In the genomic region with DNA sequence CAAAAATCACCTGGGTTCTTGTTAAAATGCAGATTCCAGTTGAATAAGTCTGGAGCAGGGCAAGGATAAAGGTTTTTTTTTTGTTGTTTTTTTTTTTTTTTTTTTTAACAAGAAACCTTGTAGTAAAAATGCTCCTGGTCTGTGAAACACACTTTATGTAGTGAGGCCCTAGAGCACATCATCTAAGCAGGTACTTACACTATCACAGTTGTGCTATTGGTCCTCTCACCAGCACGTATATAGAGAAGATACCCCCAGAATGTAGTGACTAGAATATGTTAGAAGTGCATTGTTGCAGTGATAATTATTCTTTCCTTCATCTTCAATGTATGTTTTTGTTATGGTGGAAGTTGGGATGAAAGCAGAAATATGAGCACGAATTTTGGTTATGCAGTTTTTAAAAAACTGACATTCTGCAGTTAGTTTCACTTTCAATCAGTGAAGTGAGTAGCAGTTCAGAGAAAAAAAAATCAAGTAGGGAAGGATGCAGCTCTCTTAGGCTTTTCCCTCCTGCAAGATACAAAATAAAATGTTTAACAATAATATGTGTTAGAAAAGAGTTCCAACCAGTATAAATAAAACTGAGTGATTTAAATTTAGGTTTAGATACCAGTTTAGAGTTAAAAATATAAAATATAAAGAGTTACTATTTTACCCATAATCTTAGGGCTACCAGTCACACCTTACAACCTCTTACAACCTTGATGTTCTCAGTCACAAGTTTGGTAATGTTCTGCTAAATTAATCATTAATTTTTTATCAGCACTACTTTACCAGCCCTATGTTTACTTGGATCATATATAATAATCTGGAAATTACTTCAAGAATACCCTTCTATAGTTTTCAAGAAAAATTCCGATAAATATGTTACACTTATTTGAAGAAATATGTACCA, we compare ENCODE assay signal across 14 cellular contexts. TPM values are rescaled to one million over a fixed set of nuclear protein-coding genes. Genes with fewer than 3 reads are reported as not detected.
DNase-seq lines count a peak whose midpoint lies in the region; ATAC-seq, FAIRE-seq and TF ChIP-seq lines count a peak whose summit lies in the region.
"Had no signal": no experiment of that assay in that cellular context is flagged by ENCODE, and none has a peak within 500 bp of the region (broad histone marks: within the 10 kb centered on the region; RNA-seq: fewer than 3 reads in every experiment).

No MANE protein-coding gene starts in this region.

- no peak for TF ChIP-seq CTCF in foreskin keratinocyte (conservative IDR thresholded peaks at IDR 0.05)
- TF ChIP-seq CTCF in vagina (IDR thresholded peaks at IDR 0.05) = no peak

- H3K4me1 ChIP-seq in Karpas-422 (ENCODE audit: low read length) = no peaks in the 10 kb centered on the region
- H3K4me1 ChIP-seq in muscle layer of duodenum (ENCODE audit: control insufficient read depth in 1 of 2, insufficient read depth in 2 of 2, low read length in 2 of 2) = peaks cover 0 to 11% of the 10 kb centered on the region in 2 donors
- no peaks in the 10 kb centered on the region for H3K4me1 ChIP-seq in foreskin keratinocyte
- H3K4me1 ChIP-seq in vagina = no peaks in the 10 kb centered on the region

- no peaks in the 10 kb centered on the region for H3K36me3 Mint-ChIP-seq in T-helper 1 cell treated with Interleukin-12 subunit alpha and Interleukin-12 subunit beta and Interleukin-4 antibody, amounts not matched to agents 30 μg/mL and 1 μg/mL, for 36 hours (ENCODE audit: low read depth)
- H3K36me3 Mint-ChIP-seq: stimulated activated effector memory CD8-positive, alpha-beta T cell treated with anti-CD3 and anti-CD28 coated beads, Interleukin-12 subunit alpha, Interleukin-12 subunit beta, amount 100 ng/mL, for 72 hours had no signal

- peaks cover 16% of the 10 kb centered on the region for H3K4me1 Mint-ChIP-seq in T-helper 1 cell treated with Interleukin-12 subunit alpha and Interleukin-12 subunit beta and Interleukin-4 antibody, amounts not matched to agents 30 μg/mL and 1 μg/mL, for 36 hours (ENCODE audit: low read depth)
- H3K4me1 Mint-ChIP-seq: stimulated activated effector memory CD8-positive, alpha-beta T cell treated with anti-CD3 and anti-CD28 coated beads, Interleukin-12 subunit alpha, Interleukin-12 subunit beta, amount 100 ng/mL, for 72 hours had no signal

- H3K27ac Mint-ChIP-seq in T-helper 1 cell treated with Interleukin-12 subunit alpha and Interleukin-12 subunit beta and Interleukin-4 antibody, amounts not matched to agents 30 μg/mL and 1 μg/mL, for 36 hours = no peak overlapping the region
- H3K27ac Mint-ChIP-seq: stimulated activated effector memory CD8-positive, alpha-beta T cell treated with anti-CD3 and anti-CD28 coated beads, Interleukin-12 subunit alpha, Interleukin-12 subunit beta, amount 100 ng/mL, for 72 hours had no signal

- TF ChIP-seq POLR2A in vagina (IDR thresholded peaks at IDR 0.05) = no peak

- no peaks in the 10 kb centered on the region for H3K79me2 ChIP-seq in Karpas-422 (ENCODE audit: low read length)

- H3K9me2 ChIP-seq in Karpas-422 (replicated peaks; ENCODE audit: insufficient read depth, low read length) = no peaks in the 10 kb centered on the region

- no peak overlapping the region for H2AFZ ChIP-seq in Karpas-422 (ENCODE audit: low read length)

- H3K4me3 ChIP-seq in Karpas-422 (ENCODE audit: low read length) (peak overlapping the region; percentile 30; the same call in 1 of the 2 replicates), muscle layer of duodenum (ENCODE audit: low read depth in 1 of 2, low read length in 2 of 2) (peak overlapping the region; percentile 54 to 64), vagina (no peak overlapping the region)

- DNase-seq in T-helper 1 cell (no peak), Karpas-422 (no peak), foreskin keratinocyte (no peak), vagina (ENCODE audit: extremely low spot score in 2 of 2) (no peak), urothelium cell line (ENCODE audit: low spot score) (no peak)
- DNase-seq: hippocampal formation, NCI-H1417 treated with DMSO at 0.1 percent for 48 hours, T-helper 9 cell had no signal

- no peaks in the 10 kb centered on the region for H3K27me3 Mint-ChIP-seq in T-helper 1 cell treated with Interleukin-12 subunit alpha and Interleukin-12 subunit beta and Interleukin-4 antibody, amounts not matched to agents 30 μg/mL and 1 μg/mL, for 36 hours (ENCODE audit: low read depth)

- H3K27ac ChIP-seq in Karpas-422 (ENCODE audit: low read length) = no peak overlapping the region
- H3K27ac ChIP-seq in muscle layer of duodenum (ENCODE audit: low read length) = no peak overlapping the region
- no peak overlapping the region for H3K27ac ChIP-seq in foreskin keratinocyte
- no peak overlapping the region for H3K27ac ChIP-seq in vagina

- H4K20me1 ChIP-seq in Karpas-422 (ENCODE audit: insufficient read depth, low read depth, low read length) = no peaks in the 10 kb centered on the region

- H3K4me2 ChIP-seq in Karpas-422 (ENCODE audit: low read depth, low read length, poor library complexity, severe bottlenecking) = peak overlapping the region; percentile 44

- H3K27me3 ChIP-seq in Karpas-422 (ENCODE audit: low read length) (no peaks in the 10 kb centered on the region), muscle layer of duodenum (ENCODE audit: low read depth, low read length) (no peaks in the 10 kb centered on the region), foreskin keratinocyte (no peaks in the 10 kb centered on the region), vagina (no peaks in the 10 kb centered on the region)

- H3K36me3 ChIP-seq in Karpas-422 (ENCODE audit: insufficient read depth, low read length) (no peaks in the 10 kb centered on the region), muscle layer of duodenum (ENCODE audit: control insufficient read depth in 1 of 2, insufficient read depth in 2 of 2, low read length in 2 of 2) (no peaks in the 10 kb centered on the region), vagina (no peaks in the 10 kb centered on the region)

- no peaks in the 10 kb centered on the region for H3K9me3 Mint-ChIP-seq in T-helper 1 cell treated with Interleukin-12 subunit alpha and Interleukin-12 subunit beta and Interleukin-4 antibody, amounts not matched to agents 30 μg/mL and 1 μg/mL, for 36 hours

- no peak for FAIRE-seq in urothelium cell line (lab: Jason Lieb, UNC)
- FAIRE-seq: H54 had no signal

- H3K4me3 Mint-ChIP-seq in T-helper 1 cell treated with Interleukin-12 subunit alpha and Interleukin-12 subunit beta and Interleukin-4 antibody, amounts not matched to agents 30 μg/mL and 1 μg/mL, for 36 hours = peak overlapping the region; percentile 74
- H3K4me3 Mint-ChIP-seq: stimulated activated effector memory CD8-positive, alpha-beta T cell treated with anti-CD3 and anti-CD28 coated beads, Interleukin-12 subunit alpha, Interleukin-12 subunit beta, amount 100 ng/mL, for 72 hours had no signal

- ATAC-seq in GM21723 (IDR thresholded peaks at IDR 0.05; ENCODE audit: unreplicated experiment) (peak; percentile 63), foreskin keratinocyte (no peak)
- ATAC-seq: stimulated activated effector memory CD8-positive, alpha-beta T cell treated with anti-CD3 and anti-CD28 coated beads, Interleukin-12 subunit alpha, Interleukin-12 subunit beta, amount 100 ng/mL, for 72 hours had no signal

- intact Hi-C loops in vagina (cut with DNase I) = no loop called here

- no peak overlapping the region for H3K9ac ChIP-seq in Karpas-422 (ENCODE audit: low read length)

- no peaks in the 10 kb centered on the region for H3K9me3 ChIP-seq in Karpas-422 (ENCODE audit: low read length)
- H3K9me3 ChIP-seq in muscle layer of duodenum (ENCODE audit: control insufficient read depth in 1 of 2, low read length in 2 of 2) = no peaks in the 10 kb centered on the region
- no peaks in the 10 kb centered on the region for H3K9me3 ChIP-seq in vagina

RNA-seq across cellular contexts. Expression of a gene that starts 9.2 kb away (rescaled TPM):
- not detected in 2 replicates for total RNA-seq in Karpas-422 (2014; rRNA removed; shearing (Covaris generic); ENCODE audit: low replicate concordance)
- total RNA-seq in foreskin keratinocyte (not detected in 2 replicates), vagina (not detected)
- polyA plus RNA-seq in foreskin keratinocyte = not detected in 2 replicates
- total RNA-seq: posterior vena cava had no signal

RNA-seq across cellular contexts. Expression of a gene that starts 14.6 kb away (rescaled TPM):
- not detected in 2 replicates for total RNA-seq in Karpas-422 (2014; rRNA removed; shearing (Covaris generic); ENCODE audit: low replicate concordance)
- total RNA-seq in foreskin keratinocyte (not detected in 2 replicates), vagina (not detected)
- not detected in 2 replicates for polyA plus RNA-seq in foreskin keratinocyte
- total RNA-seq: posterior vena cava had no signal

RNA-seq across cellular contexts. Expression of a gene that starts 43.2 kb away (rescaled TPM):
- not detected in 2 replicates for total RNA-seq in Karpas-422 (2014; rRNA removed; shearing (Covaris generic); ENCODE audit: low replicate concordance)
- total RNA-seq in foreskin keratinocyte (not detected in 2 replicates), vagina (not detected)
- polyA plus RNA-seq in foreskin keratinocyte = not detected in 2 replicates
- total RNA-seq: posterior vena cava had no signal

Comparison
In these comparisons a context has a peak if more than half of its experiments do, and no peak if none do; other contexts are left out.
1. H3K4me3 ChIP-seq: peak in Karpas-422 (single experiment) and muscle layer of duodenum (2 of 2); none in vagina (0 of 2).